Comparison of ENCODE assay signal across 23 cellular contexts in genomic region chr2:32498301-32498700, GRCh38.
"Had no signal": no experiment of that assay in that cellular context is flagged by ENCODE, and none has a peak within 500 bp of the region (broad histone marks: within the 10 kb centered on the region; RNA-seq: fewer than 3 reads in every experiment).

No MANE protein-coding gene starts in this region.

- H3K4me1 ChIP-seq: colonic mucosa, stomach, transverse colon had no signal

- H3K27ac ChIP-seq: colonic mucosa, epithelial cell of prostate, heart left ventricle, stomach, transverse colon had no signal

- H3K27me3 ChIP-seq: colonic mucosa, heart left ventricle, stomach, transverse colon had no signal

- H3K4me1 Mint-ChIP-seq: activated naive CD4-positive, alpha-beta T cell treated with anti-CD3 and anti-CD28 coated beads, Interleukin-2, amount 10 ng/mL, durations not matched to agents 7 days and 5 days; endodermal cell; neural crest cell had no signal

- H3K27me3 Mint-ChIP-seq: activated CD4-positive, alpha-beta memory T cell treated with anti-CD3 and anti-CD28 coated beads for 36 hours; activated naive CD4-positive, alpha-beta T cell treated with anti-CD3 and anti-CD28 coated beads, Interleukin-2, amount 10 ng/mL, durations not matched to agents 7 days and 5 days had no signal

- H3K4me3 Mint-ChIP-seq: activated CD4-positive, alpha-beta memory T cell treated with anti-CD3 and anti-CD28 coated beads for 36 hours; activated naive CD4-positive, alpha-beta T cell treated with anti-CD3 and anti-CD28 coated beads, Interleukin-2, amount 10 ng/mL, durations not matched to agents 7 days and 5 days; endodermal cell; neural crest cell; T-helper 1 cell treated with Interleukin-12 subunit alpha and Interleukin-12 subunit beta and Interleukin-4 antibody, amounts not matched to agents 30 μg/mL and 1 μg/mL, for 36 hours had no signal

- DNase-seq: activated CD4-positive, alpha-beta memory T cell treated with anti-CD3 and anti-CD28 coated beads for 36 hours; activated CD4-positive, alpha-beta T cell treated with anti-CD3 and anti-CD28 coated beads for 4 hours; activated CD4-positive, CD25-positive, alpha-beta regulatory T cell; activated effector memory CD4-positive, alpha-beta T cell treated with Interleukin-2 at 50 U/mL for 16 hours; activated naive CD4-positive, alpha-beta T cell treated with anti-CD3 and anti-CD28 coated beads, Interleukin-2, amount 10 ng/mL, durations not matched to agents 7 days and 5 days; activated T-cell treated with anti-CD3 and anti-CD28 coated beads, Interleukin-2, amount 50 U/mL, for 48 hours; amygdala; colonic mucosa; endodermal cell; heart left ventricle; left cardiac atrium; mesenchymal stem cell; posterior cingulate gyrus; stimulated activated CD4-positive, alpha-beta T cell treated with anti-CD3 and anti-CD28 coated beads, Interleukin-4, amount 100 ng/mL, for 24 hours; stomach; T1000; transverse colon had no signal

- ATAC-seq: heart left ventricle, left cardiac atrium, sciatic nerve had no signal

- FAIRE-seq: bronchial epithelial cell, urothelium cell line had no signal

- H3K4me3 ChIP-seq: colonic mucosa, heart left ventricle, stomach, transverse colon had no signal

- H3K27ac Mint-ChIP-seq: activated CD4-positive, alpha-beta memory T cell treated with anti-CD3 and anti-CD28 coated beads for 36 hours; activated naive CD4-positive, alpha-beta T cell treated with anti-CD3 and anti-CD28 coated beads, Interleukin-2, amount 10 ng/mL, durations not matched to agents 7 days and 5 days; endodermal cell; T-helper 1 cell treated with Interleukin-12 subunit alpha and Interleukin-12 subunit beta and Interleukin-4 antibody, amounts not matched to agents 30 μg/mL and 1 μg/mL, for 36 hours had no signal

- H3K9me3 Mint-ChIP-seq: activated CD4-positive, alpha-beta memory T cell treated with anti-CD3 and anti-CD28 coated beads for 36 hours; activated naive CD4-positive, alpha-beta T cell treated with anti-CD3 and anti-CD28 coated beads, Interleukin-2, amount 10 ng/mL, durations not matched to agents 7 days and 5 days; endodermal cell; neural crest cell; T-helper 1 cell treated with Interleukin-12 subunit alpha and Interleukin-12 subunit beta and Interleukin-4 antibody, amounts not matched to agents 30 μg/mL and 1 μg/mL, for 36 hours had no signal
